ENCODE assay signal across 8 cellular contexts in genomic region chr10:72009430-72010081, GRCh38. TPM values are rescaled to one million over a fixed set of nuclear protein-coding genes. Genes with fewer than 3 reads are reported as not detected.
A peak's percentile ranks its signal among the peaks of the same experiment; 100 is the strongest.
DNase-seq lines count a peak whose midpoint lies in the region; ATAC-seq and TF ChIP-seq lines count a peak whose summit lies in the region.

No MANE protein-coding gene starts in this region.

- H3K27me3 ChIP-seq in SJCRH30 = no peaks in the 10 kb centered on the region

- TF ChIP-seq CTCF in AG09309 (IDR thresholded peaks at IDR 0.05; ENCODE audit: control insufficient read depth, insufficient read depth, low read depth, low read length, missing control alignments) = no peak
- peak; percentile 5 for TF ChIP-seq CTCF in fibroblast of villous mesenchyme (IDR thresholded peaks at IDR 0.05; ENCODE audit: insufficient read depth, low read depth, low read length)
- no peak for TF ChIP-seq CTCF in neural crest cell (conservative IDR thresholded peaks at IDR 0.05)
- no peak for TF ChIP-seq CTCF in GM10248 (IDR thresholded peaks at IDR 0.05; ENCODE audit: control extremely low read depth, extremely low read depth, low read depth, missing control alignments)

- peak overlapping the region; percentile 59 for H3K27ac ChIP-seq in SJCRH30

- ATAC-seq in GM21447 (IDR thresholded peaks at IDR 0.05; ENCODE audit: unreplicated experiment) = no peak

- no peaks in the 10 kb centered on the region for H3K9me3 Mint-ChIP-seq in neural crest cell

- peak; percentile 94 for DNase-seq in AG09309 (ENCODE audit: low read depth)
- peak; percentile 91 for DNase-seq in SJCRH30
- DNase-seq in fibroblast of villous mesenchyme (ENCODE audit: low read depth) = peak; percentile 99
- no peak for DNase-seq in neural crest cell (ENCODE audit: low read depth, low spot score)
- DNase-seq in GM10248 (ENCODE audit: extremely low spot score) = no peak
- no peak for DNase-seq in effector CD8-positive, alpha-beta T cell (lab: John Stamatoyannopoulos, UW)
- no peak for DNase-seq in NCI-H1930 (lab: John Stamatoyannopoulos, UW)

- peaks cover 17% of the 10 kb centered on the region for H3K36me3 Mint-ChIP-seq in neural crest cell (ENCODE audit: low read depth)

- H3K9me3 ChIP-seq in SJCRH30 (replicated peaks) = no peaks in the 10 kb centered on the region

- H3K36me3 ChIP-seq in SJCRH30 = peaks cover 5% of the 10 kb centered on the region; the same call in 1 of the 2 replicates

- peaks cover 20% of the 10 kb centered on the region for H3K4me1 ChIP-seq in SJCRH30

- H3K27me3 Mint-ChIP-seq in neural crest cell (ENCODE audit: low read depth) = no peaks in the 10 kb centered on the region

- CTCF ChIA-PET in GM10248 (lab: Yijun Ruan, JAX) = interaction anchor here (1.0 kb wide), 1 partner anchor 39 kb away, joined by 4 read pairs; no protein-coding TSS in a partner anchor

- H3K4me3 ChIP-seq in AG09309 (ENCODE audit: control insufficient read depth, low read depth, low read length) (no peak overlapping the region), SJCRH30 (no peak overlapping the region), fibroblast of villous mesenchyme (ENCODE audit: low read depth, low read length) (no peak overlapping the region)

- H3K4me1 Mint-ChIP-seq in neural crest cell = peaks cover 35% of the 10 kb centered on the region

- peak overlapping the region; percentile 14 for H3K4me3 Mint-ChIP-seq in neural crest cell

- H3K27ac Mint-ChIP-seq in neural crest cell (ENCODE audit: unreplicated experiment) = peak overlapping the region; percentile 97

- POLR2A ChIA-PET in GM10248 (lab: Yijun Ruan, JAX) = no interaction called here

RNA-seq across cellular contexts. Expression of gene CHST3, which starts 45.4 kb away (rescaled TPM):
- 10.1 and 10.4 TPM in 2 replicates for total RNA-seq in SJCRH30 (2014; rRNA removed; shearing (Covaris generic))
- 37.4 and 58.3 TPM in 2 replicates for total RNA-seq in fibroblast of villous mesenchyme
- 24.5 and 25.8 TPM in 2 replicates for total RNA-seq in neural crest cell

Comparison
In these comparisons a context has a peak if more than half of its experiments do, and no peak if none do; other contexts are left out.
1. DNase-seq: peak in AG09309 (single experiment), SJCRH30 (2 of 2) and fibroblast of villous mesenchyme (single experiment); none in neural crest cell (single experiment), GM10248 (single experiment), effector CD8-positive, alpha-beta T cell (single experiment) and NCI-H1930 (0 of 2).